Comparison of ENCODE assay signal across 8 cellular contexts in genomic region chr11:134411887-134412507, GRCh38. TPM values are rescaled to one million over a fixed set of nuclear protein-coding genes. Genes with fewer than 3 reads are reported as not detected.
A peak's percentile ranks its signal among the peaks of the same experiment; 100 is the strongest.
DNase-seq lines count a peak whose midpoint lies in the region; ATAC-seq and TF ChIP-seq lines count a peak whose summit lies in the region.

B3GAT1 (minus strand) TSS chr11:134412242; CDS start chr11:134387659, 24,583 bp downstream.

- WGBS in esophagus muscularis mucosa, result 10% methylated on average over 4 of the region's 92 CpGs
- 1% methylated on average over 11 to 76 of the region's 92 CpGs for WGBS in psoas muscle, 3 donors

- TF ChIP-seq CTCF in GM13976 (IDR thresholded peaks at IDR 0.05; ENCODE audit: borderline replicate concordance, control extremely low read depth, extremely low read depth, insufficient read depth, missing control alignments) (no peak), esophagus muscularis mucosa (IDR thresholded peaks at IDR 0.05) (no peak), psoas muscle (IDR thresholded peaks at IDR 0.05) (no peak)

- H3K4me1 ChIP-seq in esophagus muscularis mucosa (peaks cover 11 to 32% (median 22%) of the 10 kb centered on the region in 4 donors), psoas muscle (no peaks in the 10 kb centered on the region)

- ATAC-seq in psoas muscle (no peak), HG02884 (IDR thresholded peaks at IDR 0.05; ENCODE audit: unreplicated experiment) (no peak), GM19395 (IDR thresholded peaks at IDR 0.05; ENCODE audit: unreplicated experiment) (no peak)
- ATAC-seq in activated CD4-positive, CD25-positive, alpha-beta regulatory T cell treated with anti-CD3 and anti-CD28 coated beads, Interleukin-2, amount 50 U/mL, for 24 hours, result no peak

- DNase-seq in GM13976 (ENCODE audit: low spot score), result peak; percentile 34
- peak; percentile 67 for DNase-seq in NCI-H69 (lab: John Stamatoyannopoulos, UW)
- no peak for DNase-seq in esophagus muscularis mucosa (ENCODE audit: extremely low spot score)
- no peak for DNase-seq in psoas muscle
- no peak for DNase-seq in activated CD4-positive, CD25-positive, alpha-beta regulatory T cell treated with anti-CD3 and anti-CD28 coated beads, Interleukin-2, amount 50 U/mL, for 72 hours

- TF ChIP-seq EP300 in esophagus muscularis mucosa (IDR thresholded peaks at IDR 0.05), result no peak

- TF ChIP-seq POLR2A in esophagus muscularis mucosa (IDR thresholded peaks at IDR 0.05; ENCODE audit: low read depth), result no peak

- H3K36me3 ChIP-seq in esophagus muscularis mucosa (no peaks in the 10 kb centered on the region), psoas muscle (ENCODE audit: insufficient read depth in 1 of 2, low read depth in 1 of 2) (no peaks in the 10 kb centered on the region)

- H3K27me3 ChIP-seq in esophagus muscularis mucosa (peaks cover 0 to 90% (median 24%) of the 10 kb centered on the region in 4 donors), psoas muscle (ENCODE audit: insufficient read depth in 3 of 3, low read length in 2 of 3) (peaks cover 3 to 76% (median 38%) of the 10 kb centered on the region in 3 donors)

- no peak within 1 kb of the TSS for H3K27ac ChIP-seq in esophagus muscularis mucosa (replicated peaks in 1 of 4)
- no peak within 1 kb of the TSS for H3K27ac ChIP-seq in psoas muscle

- peak within 1 kb of the TSS; percentile 49 to 60 (median 53) for H3K4me3 ChIP-seq in esophagus muscularis mucosa
- peak within 1 kb of the TSS; percentile 54 for H3K4me3 ChIP-seq in psoas muscle

- in situ Hi-C loops in GM13976 (cut with MboI; ENCODE audit: low sequenced_read_pairs, unreplicated experiment), result no loop called here

- H3K9me3 ChIP-seq in esophagus muscularis mucosa (no peaks in the 10 kb centered on the region), psoas muscle (no peaks in the 10 kb centered on the region)

- intact Hi-C loops in esophagus muscularis mucosa (cut with DNase I) (no loop called here), psoas muscle (cut with DNase I) (no loop called here)

RNA-seq across cellular contexts. Expression of gene B3GAT1, which starts in this region (rescaled TPM):
- total RNA-seq in esophagus muscularis mucosa, result under 1 TPM; 0.13 to 0.66 (median 0.35) TPM
- under 1 TPM in 1 of 4 donors, not detected in 3; 0.13 TPM for total RNA-seq in psoas muscle
- polyA plus RNA-seq in psoas muscle, result under 1 TPM; 0.01 to 0.09 (median 0.03) TPM

Comparison
In these comparisons a context has a peak if more than half of its experiments do, and no peak if none do; other contexts are left out.
1. DNase-seq: peak in GM13976 (single experiment) and NCI-H69 (single experiment); none in esophagus muscularis mucosa (single experiment), psoas muscle (0 of 2) and activated CD4-positive, CD25-positive, alpha-beta regulatory T cell treated with anti-CD3 and anti-CD28 coated beads, Interleukin-2, amount 50 U/mL, for 72 hours (single experiment).